Comparison of ENCODE assay signal across 31 cellular contexts in genomic region chr2:65488527-65488926, GRCh38.
"Had no signal": no experiment of that assay in that cellular context is flagged by ENCODE, and none has a peak within 500 bp of the region (broad histone marks: within the 10 kb centered on the region; RNA-seq: fewer than 3 reads in every experiment).

No MANE protein-coding gene starts in this region.

- ATAC-seq: natural killer cell; psoas muscle; right cardiac atrium; sciatic nerve; stimulated activated memory B cell treated with anti-CD40 and anti-IgM and Interleukin-4, amounts not matched to agents 10 μg/mL and 1 μg/mL and 100 μg/mL, for 72 hours; stimulated activated naive CD8-positive, alpha-beta T cell treated with anti-CD3 and anti-CD28 coated beads, Interleukin-15, amount 100 ng/mL, for 72 hours; stimulated activated naive CD8-positive, alpha-beta T cell treated with anti-CD3 and anti-CD28 coated beads, Interleukin-15, Interleukin-2, amounts not matched to agents 100 U/mL and 50 U/mL, for 24 hours; upper lobe of right lung had no signal

- H3K27me3 ChIP-seq: ovary, suprapubic skin, testis, tibial artery, transverse colon, upper lobe of right lung, uterus had no signal

- H3K9me3 ChIP-seq: ovary, psoas muscle, suprapubic skin, testis, tibial artery, transverse colon, upper lobe of right lung, uterus had no signal

- H3K4me3 Mint-ChIP-seq: natural killer cell; nephron; neural progenitor cell; stimulated activated memory B cell treated with anti-CD40 and anti-IgM and Interleukin-4, amounts not matched to agents 10 μg/mL and 1 μg/mL and 100 μg/mL, for 72 hours; stimulated activated naive CD8-positive, alpha-beta T cell treated with anti-CD3 and anti-CD28 coated beads, Interleukin-15, amount 100 ng/mL, for 72 hours; type B pancreatic cell had no signal

- H3K27ac Mint-ChIP-seq: natural killer cell; nephron; neural progenitor cell; progenitor cell of endocrine pancreas; stimulated activated memory B cell treated with anti-CD40 and anti-IgM and Interleukin-4, amounts not matched to agents 10 μg/mL and 1 μg/mL and 100 μg/mL, for 72 hours; stimulated activated naive CD8-positive, alpha-beta T cell treated with anti-CD3 and anti-CD28 coated beads, Interleukin-15, amount 100 ng/mL, for 72 hours; type B pancreatic cell had no signal

- DNase-seq: natural killer cell; occipital lobe; ovary; posterior cingulate gyrus; psoas muscle; right cardiac atrium; spleen; stimulated activated CD4-positive, alpha-beta T cell treated with anti-CD3 and anti-CD28 coated beads, Interleukin-12 subunit alpha, Interleukin-12 subunit beta, amount 100 ng/mL, for 4 hours; stimulated activated CD4-positive, alpha-beta T cell treated with anti-CD3 and anti-CD28 coated beads, Interleukin-1b, Interleukin-23, amount 100 ng/mL, for 48 hours; stimulated activated CD4-positive, alpha-beta T cell treated with anti-CD3 and anti-CD28 coated beads, Interleukin-4, amount 100 ng/mL, for 1 hour; stimulated activated CD4-positive, alpha-beta T cell treated with anti-CD3 and anti-CD28 coated beads, Interleukin-4, amount 100 ng/mL, for 4 hours; stimulated activated CD8-positive, alpha-beta memory T cell treated with anti-CD3 and anti-CD28 coated beads, Interleukin-4, amount 100 ng/mL, for 48 hours; stimulated activated naive CD4-positive, alpha-beta T cell; stimulated activated naive CD8-positive, alpha-beta T cell treated with anti-CD3 and anti-CD28 coated beads, Interleukin-15, amount 100 ng/mL, for 72 hours; stimulated activated naive CD8-positive, alpha-beta T cell treated with anti-CD3 and anti-CD28 coated beads, Interleukin-15, Interleukin-2, amounts not matched to agents 100 U/mL and 50 U/mL, for 24 hours; substantia nigra; testis; tibial artery; upper lobe of right lung; uterus had no signal

- H3K79me2 ChIP-seq: parathyroid adenoma had no signal

- H3K9ac ChIP-seq: neural progenitor cell, parathyroid adenoma had no signal

- H3K36me3 ChIP-seq: neural progenitor cell, ovary, spleen, suprapubic skin, tibial artery, transverse colon, upper lobe of right lung, uterus had no signal

- H3K27me3 Mint-ChIP-seq: type B pancreatic cell had no signal

- H3K4me3 ChIP-seq: neural progenitor cell, ovary, psoas muscle, skin epidermis, smooth muscle cell, spleen, suprapubic skin, testis, tibial artery, transverse colon, upper lobe of right lung, uterus had no signal

- H3K4me1 ChIP-seq: parathyroid adenoma, psoas muscle, suprapubic skin, testis, tibial artery, upper lobe of right lung, uterus had no signal

- H3K27ac ChIP-seq: neural progenitor cell, ovary, parathyroid adenoma, psoas muscle, skin epidermis, spleen, suprapubic skin, testis, tibial artery, transverse colon, upper lobe of right lung, uterus had no signal

- H3K36me3 Mint-ChIP-seq: natural killer cell, neural progenitor cell, type B pancreatic cell had no signal

- H3K9me3 Mint-ChIP-seq: nephron, type B pancreatic cell had no signal

- H3K4me2 ChIP-seq: neural progenitor cell, smooth muscle cell had no signal

- H2AFZ ChIP-seq: neural progenitor cell, parathyroid adenoma had no signal

- H3K4me1 Mint-ChIP-seq: natural killer cell; neural progenitor cell; stimulated activated memory B cell treated with anti-CD40 and anti-IgM and Interleukin-4, amounts not matched to agents 10 μg/mL and 1 μg/mL and 100 μg/mL, for 72 hours; stimulated activated naive CD8-positive, alpha-beta T cell treated with anti-CD3 and anti-CD28 coated beads, Interleukin-15, amount 100 ng/mL, for 72 hours had no signal
